Comparison of ENCODE assay signal across 8 cellular contexts in genomic region chr1:91885716-91886506, GRCh38. TPM values are rescaled to one million over a fixed set of nuclear protein-coding genes. Genes with fewer than 3 reads are reported as not detected.
DNase-seq lines count a peak whose midpoint lies in the region; ATAC-seq and TF ChIP-seq lines count a peak whose summit lies in the region.

Gene TGFBR3, minus strand, starts transcription at chr1:91886151. Its CDS starts 24,620 bp downstream, at chr1:91861531.

- H3K27me3 Mint-ChIP-seq in CD4-positive, alpha-beta T cell = no peaks in the 10 kb centered on the region

- no peaks in the 10 kb centered on the region for H3K9me3 Mint-ChIP-seq in CD4-positive, alpha-beta T cell

- no peaks in the 10 kb centered on the region for H3K27me3 ChIP-seq in CD4-positive, alpha-beta T cell (ENCODE audit: control insufficient read depth, insufficient read depth, low read length)
- no peaks in the 10 kb centered on the region for H3K27me3 ChIP-seq in muscle layer of duodenum (ENCODE audit: low read depth, low read length)

- CTCF ChIA-PET in CD4-positive, alpha-beta T cell (lab: Charles Lee) = interaction anchor here (0.6 to 3.2 kb wide), 8 partner anchors 10 to 373 kb away, joined by 3 to 15 read pairs (median 3); no protein-coding TSS in a partner anchor
- CTCF ChIA-PET in OCI-LY7 (lab: Charles Lee; ENCODE audit: unreplicated experiment) = no interaction called here

- H3K36me3 ChIP-seq in OCI-LY7 (ENCODE audit: insufficient read depth, low read length) = no peaks in the 10 kb centered on the region
- H3K36me3 ChIP-seq in muscle layer of duodenum (ENCODE audit: control insufficient read depth in 1 of 2, insufficient read depth in 2 of 2, low read length in 2 of 2) = no peaks in the 10 kb centered on the region

- no peaks in the 10 kb centered on the region for H4K20me1 ChIP-seq in OCI-LY7 (ENCODE audit: insufficient read depth, low read length)

- no peaks in the 10 kb centered on the region for H3K4me1 ChIP-seq in OCI-LY7 (ENCODE audit: insufficient read depth, low read length, poor library complexity, severe bottlenecking)
- H3K4me1 ChIP-seq in muscle layer of duodenum (ENCODE audit: control insufficient read depth in 1 of 2, insufficient read depth in 2 of 2, low read length in 2 of 2) = peaks cover 0 to 11% of the 10 kb centered on the region in 2 donors

- no peaks in the 10 kb centered on the region for H3K79me2 ChIP-seq in OCI-LY7 (ENCODE audit: insufficient read depth, low read depth, low read length)

- H3K27ac Mint-ChIP-seq in CD4-positive, alpha-beta T cell = peak within 1 kb of the TSS; percentile 77

- H3K9me3 ChIP-seq in CD4-positive, alpha-beta T cell (ENCODE audit: control insufficient read depth, low read length) = no peaks in the 10 kb centered on the region
- no peaks in the 10 kb centered on the region for H3K9me3 ChIP-seq in OCI-LY7 (ENCODE audit: low read length)
- no peaks in the 10 kb centered on the region for H3K9me3 ChIP-seq in muscle layer of duodenum (ENCODE audit: control insufficient read depth in 1 of 2, low read length in 2 of 2)

- peak; percentile 44 to 80 (median 62) for DNase-seq in CD4-positive, alpha-beta T cell
- DNase-seq in HK-2 (ENCODE audit: unreplicated experiment) = peak; percentile 80
- DNase-seq in OCI-LY7 (ENCODE audit: low spot score) = no peak
- DNase-seq in activated T-cell treated with anti-CD3 and anti-CD28 coated beads, Interleukin-2, amount 50 U/mL, for 48 hours = peak; percentile 82 to 87
- DNase-seq in stimulated activated CD8-positive, alpha-beta memory T cell treated with anti-CD3 and anti-CD28 coated beads, Interleukin-7, amount 100 ng/mL, for 24 hours (ENCODE audit: low read depth) = peak; percentile 61

- TF ChIP-seq CTCF in CD4-positive, alpha-beta T cell (IDR thresholded peaks at IDR 0.05) = peak; percentile 35
- no peak for TF ChIP-seq CTCF in OCI-LY7 (conservative IDR thresholded peaks at IDR 0.05; ENCODE audit: low read length)

- H3K9me2 ChIP-seq in OCI-LY7 (ENCODE audit: insufficient read depth, low read length) = no peaks in the 10 kb centered on the region

- peak within 1 kb of the TSS; percentile 21 for H3K27ac ChIP-seq in CD4-positive, alpha-beta T cell (ENCODE audit: low read depth, low read length)
- H3K27ac ChIP-seq in OCI-LY7 (ENCODE audit: low read depth, low read length, poor library complexity, severe bottlenecking) (no peak within 1 kb of the TSS), muscle layer of duodenum (ENCODE audit: low read length) (peak within 1 kb of the TSS; percentile 71)

- intact Hi-C loops in CD4-positive, alpha-beta T cell (cut with DNase I, micrococcal nuclease) = loop anchor here (2.0 to 10.0 kb wide), 4 partner anchors 79 to 373 kb away; no protein-coding TSS in a partner anchor
- intact Hi-C loops in OCI-LY7 (cut with micrococcal nuclease; ENCODE audit: unreplicated experiment) = no loop called here

- 0 out of 2 replicates have a peak within 1 kb of the TSS, but pooled peaks have one; percentile 9 for H2AFZ ChIP-seq in OCI-LY7 (ENCODE audit: low read length)

- peaks cover 10% of the 10 kb centered on the region for H3K36me3 Mint-ChIP-seq in CD4-positive, alpha-beta T cell (ENCODE audit: low read depth)

- POLR2A ChIA-PET in CD4-positive, alpha-beta T cell (lab: Charles Lee) = interaction anchor here (0.6 to 3.7 kb wide), 7 partner anchors 13 to 876 kb away, joined by 3 to 21 read pairs (median 4); no protein-coding TSS in a partner anchor
- POLR2A ChIA-PET in OCI-LY7 (lab: Charles Lee) = interaction anchor here (0.5 kb wide), 1 partner anchor 286 kb away, joined by 3 read pairs; no protein-coding TSS in a partner anchor

- H3K4me3 ChIP-seq in OCI-LY7 (ENCODE audit: low read depth, low read length, poor library complexity, severe bottlenecking) = peak within 1 kb of the TSS; percentile 51
- H3K4me3 ChIP-seq in muscle layer of duodenum (ENCODE audit: low read depth in 1 of 2, low read length in 2 of 2) = peak within 1 kb of the TSS; percentile 77 to 97

- ATAC-seq in CD4-positive, alpha-beta T cell (ENCODE audit: poor library complexity) = peak; percentile 71
- ATAC-seq in GM19452 (IDR thresholded peaks at IDR 0.05; ENCODE audit: unreplicated experiment) (peak; percentile 62), esophagus mucosa (peak; percentile 84)

- H3K4me2 ChIP-seq in OCI-LY7 (ENCODE audit: low read length) = peak within 1 kb of the TSS; percentile 64

- peak within 1 kb of the TSS; percentile 96 for H3K4me3 Mint-ChIP-seq in CD4-positive, alpha-beta T cell

- BruUV-seq in OCI-LY7 (replicated peaks; lab: Mats Ljungman, UMichigan) = no TSS peak

- peaks cover 35% of the 10 kb centered on the region for H3K4me1 Mint-ChIP-seq in CD4-positive, alpha-beta T cell (ENCODE audit: low read depth)

RNA-seq across cellular contexts. Expression of gene TGFBR3, which starts in this region (rescaled TPM):
- 10 to 100 TPM; 31.5 to 36.6 TPM for total RNA-seq in CD4-positive, alpha-beta T cell
- not detected in 2 replicates for total RNA-seq in OCI-LY7 (2014; rRNA removed; shearing (Covaris generic))
- total RNA-seq in OCI-LY7 (2022) = not detected in 2 replicates
- total RNA-seq in esophagus mucosa = 10.4 TPM

Comparison
In these comparisons a context has a peak if more than half of its experiments do, and no peak if none do; other contexts are left out.
1. RNA of gene TGFBR3 (total RNA-seq): 31.5 to 36.6 TPM in CD4-positive, alpha-beta T cell and 10.4 TPM in esophagus mucosa (single experiment); not detected in OCI-LY7; every median in the first group is over 10 times any median in the second.
2. Peak in every context shown above with its lines, with median percentiles within 50 percentile points of each other: ATAC-seq.